ENCODE assay signal across 10 cellular contexts in genomic region chr1:214404571-214405213, GRCh38.
A peak's percentile ranks its signal among the peaks of the same experiment; 100 is the strongest.
DNase-seq lines count a peak whose midpoint lies in the region; ATAC-seq and TF ChIP-seq lines count a peak whose summit lies in the region.
"Had no signal": no experiment of that assay in that cellular context is flagged by ENCODE, and none has a peak within 500 bp of the region (broad histone marks: within the 10 kb centered on the region; RNA-seq: fewer than 3 reads in every experiment).

No MANE protein-coding gene starts in this region.

- H3K9me3 Mint-ChIP-seq in activated CD4-positive, alpha-beta memory T cell treated with anti-CD3 and anti-CD28 coated beads for 36 hours = no peaks in the 10 kb centered on the region
- H3K9me3 Mint-ChIP-seq: immature natural killer cell had no signal

- peak overlapping the region in 1 of 2 donors; percentile 11 for H3K27ac ChIP-seq in left lung
- H3K27ac ChIP-seq: vagina had no signal

- no peaks in the 10 kb centered on the region for H3K9me3 ChIP-seq in left lung
- H3K9me3 ChIP-seq: vagina had no signal

- ATAC-seq in GM19324 (IDR thresholded peaks at IDR 0.05; ENCODE audit: low FRiP score, unreplicated experiment) (peak; percentile 30), HG03139 (IDR thresholded peaks at IDR 0.05; ENCODE audit: unreplicated experiment) (peak; percentile 31), GM19351 (IDR thresholded peaks at IDR 0.05; ENCODE audit: unreplicated experiment) (no peak), HG02884 (IDR thresholded peaks at IDR 0.05; ENCODE audit: unreplicated experiment) (no peak), left lung (no peak)

- H3K4me1 Mint-ChIP-seq in activated CD4-positive, alpha-beta memory T cell treated with anti-CD3 and anti-CD28 coated beads for 36 hours (ENCODE audit: low read depth) = peaks cover 17% of the 10 kb centered on the region

- H3K27me3 ChIP-seq in left lung = no peaks in the 10 kb centered on the region
- H3K27me3 ChIP-seq: vagina had no signal

- POLR2A ChIA-PET in activated CD4-positive, alpha-beta memory T cell treated with anti-CD3 and anti-CD28 coated beads for 36 hours (lab: Charles Lee) = interaction anchor here (1.1 kb wide), 2 partner anchors 23 to 35 kb away, joined by 3 to 4 read pairs; no protein-coding TSS in a partner anchor

- no peak for DNase-seq in activated CD4-positive, alpha-beta memory T cell treated with anti-CD3 and anti-CD28 coated beads for 36 hours
- DNase-seq in kidney tubule cell (ENCODE audit: low spot score) = peak; percentile 92
- no peak for DNase-seq in left lung
- no peak for DNase-seq in NK-92 (lab: John Stamatoyannopoulos, UW; ENCODE audit: unreplicated experiment)
- DNase-seq: immature natural killer cell had no signal

- CTCF ChIA-PET in activated CD4-positive, alpha-beta memory T cell treated with anti-CD3 and anti-CD28 coated beads for 36 hours (lab: Charles Lee) = interaction anchor here (1.0 to 1.7 kb wide), 2 partner anchors 23 to 73 kb away, joined by 3 to 7 read pairs; no protein-coding TSS in a partner anchor

- H3K4me3 Mint-ChIP-seq in activated CD4-positive, alpha-beta memory T cell treated with anti-CD3 and anti-CD28 coated beads for 36 hours = no peak overlapping the region
- H3K4me3 Mint-ChIP-seq: immature natural killer cell had no signal

- no peaks in the 10 kb centered on the region for H3K36me3 ChIP-seq in left lung

- intact Hi-C loops in activated CD4-positive, alpha-beta memory T cell treated with anti-CD3 and anti-CD28 coated beads for 36 hours (cut with micrococcal nuclease) = loop anchor here (1.0 to 5.0 kb wide), 3 partner anchors 24 to 198 kb away; partner anchors contain the start of gene CENPF
- intact Hi-C loops in left lung (cut with DNase I) = no loop called here

- no peaks in the 10 kb centered on the region for H3K4me1 ChIP-seq in left lung

- no peak for TF ChIP-seq CTCF in left lung (IDR thresholded peaks at IDR 0.05)

- H3K36me3 Mint-ChIP-seq in activated CD4-positive, alpha-beta memory T cell treated with anti-CD3 and anti-CD28 coated beads for 36 hours = no peaks in the 10 kb centered on the region
- H3K36me3 Mint-ChIP-seq: immature natural killer cell had no signal

- H3K27ac Mint-ChIP-seq in activated CD4-positive, alpha-beta memory T cell treated with anti-CD3 and anti-CD28 coated beads for 36 hours = peak overlapping the region; percentile 29
- H3K27ac Mint-ChIP-seq: immature natural killer cell had no signal

- no peaks in the 10 kb centered on the region for H3K27me3 Mint-ChIP-seq in activated CD4-positive, alpha-beta memory T cell treated with anti-CD3 and anti-CD28 coated beads for 36 hours

- no peak overlapping the region for H3K4me3 ChIP-seq in left lung
- H3K4me3 ChIP-seq: vagina had no signal

Comparison
In these comparisons a context has a peak if more than half of its experiments do, and no peak if none do; other contexts are left out.
1. ATAC-seq: peak in GM19324 (single experiment) and HG03139 (single experiment); none in GM19351 (single experiment), HG02884 (single experiment) and left lung (single experiment).